Comparison of ENCODE assay signal across 8 cellular contexts in the genomic region with DNA sequence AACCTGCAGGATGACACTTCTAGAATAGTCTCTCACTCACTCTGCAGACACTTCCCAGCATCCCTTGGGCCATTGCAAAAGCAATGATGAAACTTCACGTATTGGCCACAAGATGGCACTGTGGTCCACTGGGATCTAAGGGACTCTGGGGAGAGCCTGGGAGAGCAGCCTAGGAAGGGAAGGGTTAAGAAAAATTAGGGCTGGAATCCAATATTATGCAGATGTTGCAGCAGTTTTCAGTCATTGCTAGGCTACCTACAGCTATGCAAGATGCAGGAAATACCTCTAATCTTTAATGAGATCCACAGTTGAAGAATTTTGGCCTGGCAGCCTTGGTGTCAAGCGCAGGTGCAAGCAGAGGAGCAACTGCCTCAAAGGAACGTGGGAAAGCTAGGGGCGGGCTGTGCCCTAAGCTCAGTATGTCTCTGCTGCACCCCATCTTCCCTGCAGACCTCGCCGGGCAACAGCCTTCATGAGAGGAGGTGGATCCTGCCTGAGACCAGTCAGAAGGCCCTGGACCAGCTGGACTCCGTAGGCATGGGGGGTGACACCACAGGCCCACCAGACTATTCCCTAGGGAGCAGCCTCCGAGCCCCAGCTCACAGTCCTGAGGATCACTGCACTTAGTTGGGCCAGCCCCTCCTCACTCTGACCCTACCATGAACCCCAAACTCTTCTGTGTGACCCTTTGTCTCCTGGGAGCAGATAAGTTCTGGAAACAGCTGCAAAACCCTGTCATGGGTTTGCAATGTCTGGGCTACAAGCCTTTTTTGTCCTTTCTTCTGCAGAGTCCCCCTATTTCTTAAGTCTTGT.
DNase-seq lines count a peak whose midpoint lies in the region; ATAC-seq lines count a peak whose summit lies in the region.

No MANE protein-coding gene starts in this region.

- peaks cover 20% of the 10 kb centered on the region for H3K4me1 ChIP-seq in CD4-positive, alpha-beta memory T cell (ENCODE audit: insufficient read depth, low read length)

- H3K27me3 ChIP-seq in CD4-positive, alpha-beta memory T cell (ENCODE audit: insufficient read depth, low read length) = no peaks in the 10 kb centered on the region

- no peaks in the 10 kb centered on the region for H3K9me3 Mint-ChIP-seq in CD4-positive, alpha-beta memory T cell
- H3K9me3 Mint-ChIP-seq in activated T-helper 2 cell treated with anti-CD3 and anti-CD28 coated beads, Interferon-gamma antibody, Interleukin-2, Interleukin-4, amounts not matched to agents 10 μg/mL and 5 μg/mL and 100 μg/mL, durations not matched to agents 14 hours and 24 hours and 36 hours = no peaks in the 10 kb centered on the region

- H3K4me1 Mint-ChIP-seq in CD4-positive, alpha-beta memory T cell = peaks cover 18 to 28% (median 20%) of the 10 kb centered on the region in 4 donors
- H3K4me1 Mint-ChIP-seq in activated T-helper 2 cell treated with anti-CD3 and anti-CD28 coated beads, Interferon-gamma antibody, Interleukin-2, Interleukin-4, amounts not matched to agents 10 μg/mL and 5 μg/mL and 100 μg/mL, durations not matched to agents 14 hours and 24 hours and 36 hours (ENCODE audit: low read depth) = peaks cover 25% of the 10 kb centered on the region

- H3K27me3 Mint-ChIP-seq in CD4-positive, alpha-beta memory T cell = no peaks in the 10 kb centered on the region
- H3K27me3 Mint-ChIP-seq in activated T-helper 2 cell treated with anti-CD3 and anti-CD28 coated beads, Interferon-gamma antibody, Interleukin-2, Interleukin-4, amounts not matched to agents 10 μg/mL and 5 μg/mL and 100 μg/mL, durations not matched to agents 14 hours and 24 hours and 36 hours (ENCODE audit: low read depth) = peaks cover 1% of the 10 kb centered on the region

- DNase-seq in CD4-positive, alpha-beta memory T cell = peak in 4 of 5 donors; percentile 16 to 31 (median 28)
- DNase-seq in NCI-H774 (lab: John Stamatoyannopoulos, UW) = peak; percentile 8
- DNase-seq in activated T-helper 2 cell treated with anti-CD3 and anti-CD28 coated beads, Interferon-gamma antibody, Interleukin-2, Interleukin-4, amounts not matched to agents 10 μg/mL and 5 μg/mL and 100 μg/mL, durations not matched to agents 14 hours and 24 hours and 36 hours (ENCODE audit: low spot score) = peak; percentile 24
- DNase-seq in glomerular endothelial cell (ENCODE audit: extremely low read depth, low read depth, low spot score) = peak; percentile 48
- peak; percentile 68 for DNase-seq in renal cortical epithelial cell (ENCODE audit: low read depth)
- DNase-seq in ureter (ENCODE audit: low spot score) = no peak

- CTCF ChIA-PET in CD4-positive, alpha-beta memory T cell (lab: Charles Lee; ENCODE audit: partially characterized antibody) = interaction anchor here (0.9 to 4.6 kb wide), 27 partner anchors 10 to 830 kb away, joined by 3 to 29 read pairs (median 4); no protein-coding TSS in a partner anchor

- H3K4me3 Mint-ChIP-seq in CD4-positive, alpha-beta memory T cell = peak overlapping the region in 4 of 8 donors; percentile 3 to 32 (median 11)
- H3K4me3 Mint-ChIP-seq in activated T-helper 2 cell treated with anti-CD3 and anti-CD28 coated beads, Interferon-gamma antibody, Interleukin-2, Interleukin-4, amounts not matched to agents 10 μg/mL and 5 μg/mL and 100 μg/mL, durations not matched to agents 14 hours and 24 hours and 36 hours (ENCODE audit: low read depth) = peak overlapping the region; percentile 55

- H3K27ac ChIP-seq in CD4-positive, alpha-beta memory T cell (ENCODE audit: low read depth, low read length) = no peak overlapping the region

- POLR2A ChIA-PET in CD4-positive, alpha-beta memory T cell (lab: Charles Lee; ENCODE audit: partially characterized antibody) = interaction anchor here (1.0 to 1.8 kb wide), 3 partner anchors 28 to 412 kb away, joined by 3 to 4 read pairs (median 3); no protein-coding TSS in a partner anchor

- H3K4me3 ChIP-seq in CD4-positive, alpha-beta memory T cell (ENCODE audit: low read length in 2 of 2) = no peak overlapping the region

- ATAC-seq in GM18907 (IDR thresholded peaks at IDR 0.05; ENCODE audit: unreplicated experiment) = peak; percentile 63
- ATAC-seq in HG03139 (IDR thresholded peaks at IDR 0.05; ENCODE audit: unreplicated experiment) = peak; percentile 58

- intact Hi-C loops in CD4-positive, alpha-beta memory T cell (cut with micrococcal nuclease) = loop anchor here (2.0 to 5.0 kb wide), 2 partner anchors 27 to 427 kb away; no protein-coding TSS in a partner anchor
- intact Hi-C loops in activated T-helper 2 cell treated with anti-CD3 and anti-CD28 coated beads, Interferon-gamma antibody, Interleukin-2, Interleukin-4, amounts not matched to agents 10 μg/mL and 5 μg/mL and 100 μg/mL, durations not matched to agents 14 hours and 24 hours and 36 hours (cut with micrococcal nuclease) = loop anchor here (2.0 kb wide), 1 partner anchor 53 kb away; no protein-coding TSS in a partner anchor

- H3K9me3 ChIP-seq in CD4-positive, alpha-beta memory T cell (ENCODE audit: control insufficient read depth in 1 of 2, low read length in 2 of 2) = no peaks in the 10 kb centered on the region

- no peaks in the 10 kb centered on the region for H3K36me3 ChIP-seq in CD4-positive, alpha-beta memory T cell (ENCODE audit: insufficient read depth, low read length)

- H3K36me3 Mint-ChIP-seq in CD4-positive, alpha-beta memory T cell = no peaks in the 10 kb centered on the region
- no peaks in the 10 kb centered on the region for H3K36me3 Mint-ChIP-seq in activated T-helper 2 cell treated with anti-CD3 and anti-CD28 coated beads, Interferon-gamma antibody, Interleukin-2, Interleukin-4, amounts not matched to agents 10 μg/mL and 5 μg/mL and 100 μg/mL, durations not matched to agents 14 hours and 24 hours and 36 hours (ENCODE audit: low read depth)

- peak overlapping the region in 2 of 7 donors; percentile 25 to 46 for H3K27ac Mint-ChIP-seq in CD4-positive, alpha-beta memory T cell
- peak overlapping the region; percentile 38 for H3K27ac Mint-ChIP-seq in activated T-helper 2 cell treated with anti-CD3 and anti-CD28 coated beads, Interferon-gamma antibody, Interleukin-2, Interleukin-4, amounts not matched to agents 10 μg/mL and 5 μg/mL and 100 μg/mL, durations not matched to agents 14 hours and 24 hours and 36 hours
